22 cellular contexts compared by ENCODE assay signal in the genomic region with DNA sequence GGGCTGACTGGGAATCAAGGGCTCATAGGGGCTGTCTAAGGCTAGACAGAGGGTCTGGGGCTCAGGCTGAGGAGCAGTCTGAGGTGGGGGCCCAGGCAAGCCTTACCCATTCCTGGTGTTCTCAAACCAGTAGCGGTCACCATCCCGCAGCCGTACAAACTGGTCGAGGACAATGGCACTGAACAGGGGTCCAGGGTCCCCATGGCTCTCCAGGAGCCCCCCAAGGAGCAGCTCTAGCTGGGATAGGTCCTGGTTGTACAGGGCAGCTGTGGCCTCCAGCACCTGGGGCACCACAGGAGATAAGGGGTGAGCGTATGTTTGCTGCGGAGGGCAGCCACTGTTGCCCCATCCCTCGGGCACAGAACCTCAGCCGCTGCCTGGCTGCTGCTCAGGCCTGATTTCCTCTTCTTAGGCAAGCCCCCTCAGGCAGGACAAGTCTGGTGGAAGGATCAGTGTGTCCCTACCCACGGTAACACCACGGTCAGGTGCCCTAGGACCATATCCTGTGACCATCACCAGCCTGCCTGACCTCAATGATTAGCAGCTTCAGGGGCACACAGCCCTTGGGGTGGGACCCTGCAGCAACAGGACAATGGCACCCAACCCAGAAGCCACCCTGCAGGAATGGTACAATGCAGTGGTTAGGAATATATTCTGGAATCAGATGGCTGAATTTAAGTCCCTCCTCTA. TPM values are rescaled to one million over a fixed set of nuclear protein-coding genes. Genes with fewer than 3 reads are reported as not detected.
DNase-seq lines count a peak whose midpoint lies in the region; ATAC-seq, FAIRE-seq and TF ChIP-seq lines count a peak whose summit lies in the region.
"Had no signal": no experiment of that assay in that cellular context is flagged by ENCODE, and none has a peak within 500 bp of the region (broad histone marks: within the 10 kb centered on the region; RNA-seq: fewer than 3 reads in every experiment).

No MANE protein-coding gene starts in this region.

- intact Hi-C loops in cardiac septum (cut with DNase I) (no loop called here), left ventricle myocardium inferior (cut with micrococcal nuclease) (no loop called here), sciatic nerve (cut with DNase I) (no loop called here)

- ATAC-seq in sciatic nerve, result no peak
- ATAC-seq in HG03432 (IDR thresholded peaks at IDR 0.05; ENCODE audit: unreplicated experiment), result no peak
- no peak for ATAC-seq in GM18502 (IDR thresholded peaks at IDR 0.05; ENCODE audit: poor library complexity, unreplicated experiment)
- ATAC-seq: HCT116 had no signal

- no peak overlapping the region for H3K4me3 ChIP-seq in left ventricle myocardium inferior
- H3K4me3 ChIP-seq: BLaER1, GM23248 had no signal

- H3K27ac ChIP-seq in left ventricle myocardium inferior (replicated peaks), result no peak overlapping the region
- H3K27ac ChIP-seq: BLaER1, GM23248 had no signal

- TF ChIP-seq CTCF in left ventricle myocardium inferior (IDR thresholded peaks at IDR 0.05; ENCODE audit: borderline replicate concordance), result no peak

- H3K4me1 ChIP-seq in left ventricle myocardium inferior, result peaks cover 13% of the 10 kb centered on the region

- H3K9me3 ChIP-seq in left ventricle myocardium inferior (replicated peaks), result no peaks in the 10 kb centered on the region

- peak; percentile 70 for DNase-seq in cardiac septum (ENCODE audit: low spot score)
- DNase-seq in left ventricle myocardium inferior, result no peak
- peak; percentile 79 for DNase-seq in mesenteric fat pad (ENCODE audit: low spot score)
- DNase-seq in sciatic nerve (ENCODE audit: low spot score), result peak; percentile 33
- DNase-seq in cerebellar cortex (ENCODE audit: low spot score), result no peak
- no peak for DNase-seq in frontal cortex (ENCODE audit: low spot score in 2 of 2)
- DNase-seq: 8988T; CD4-positive, alpha-beta memory T cell; DMS153; DMS79; GDM1; GM23248; HFFc6 had no signal

- peaks cover 73% of the 10 kb centered on the region for H3K27me3 ChIP-seq in left ventricle myocardium inferior (ENCODE audit: low read depth)

- no peaks in the 10 kb centered on the region for H3K36me3 ChIP-seq in left ventricle myocardium inferior
- H3K36me3 ChIP-seq: BLaER1 had no signal

- FAIRE-seq in frontal cortex (lab: Jason Lieb, UNC), result no peak
- FAIRE-seq: GM12892, H54 had no signal

RNA-seq across cellular contexts. Expression of a gene that starts 5.9 kb away (rescaled TPM):
- total RNA-seq in cardiac septum (0.19 TPM), left ventricle myocardium inferior (0.05 TPM), mesenteric fat pad (0.80 TPM), sciatic nerve (1.5 TPM), frontal cortex (not detected)
- total RNA-seq: GM23248, HFFc6 had no signal

RNA-seq across cellular contexts. Expression of a gene that starts 6.0 kb away (rescaled TPM):
- total RNA-seq in cardiac septum (not detected), left ventricle myocardium inferior (not detected), mesenteric fat pad (not detected), sciatic nerve (not detected), frontal cortex (not detected)
- total RNA-seq: A673; CD4-positive, alpha-beta memory T cell; Daoy; GM23248; HFFc6; HT-29 had no signal

RNA-seq across cellular contexts. Expression of a gene that starts 21.6 kb away (rescaled TPM):
- total RNA-seq in cardiac septum (0.73 TPM), left ventricle myocardium inferior (0.30 TPM), mesenteric fat pad (1.8 TPM), sciatic nerve (5.9 TPM), frontal cortex (not detected)
- total RNA-seq: Daoy had no signal

RNA-seq across cellular contexts. Expression of a gene that starts 21.7 kb away (rescaled TPM):
- total RNA-seq in cardiac septum (0.59 TPM), left ventricle myocardium inferior (0.80 TPM), mesenteric fat pad (2.5 TPM), sciatic nerve (5.9 TPM), frontal cortex (not detected)

Comparison
In these comparisons a context has a peak if more than half of its experiments do, and no peak if none do; other contexts are left out.
1. DNase-seq: peak in cardiac septum (single experiment), mesenteric fat pad (single experiment) and sciatic nerve (single experiment); none in left ventricle myocardium inferior (single experiment), cerebellar cortex (single experiment) and frontal cortex (0 of 2).